1 cellular context compared by ENCODE assay signal in the genomic region with DNA sequence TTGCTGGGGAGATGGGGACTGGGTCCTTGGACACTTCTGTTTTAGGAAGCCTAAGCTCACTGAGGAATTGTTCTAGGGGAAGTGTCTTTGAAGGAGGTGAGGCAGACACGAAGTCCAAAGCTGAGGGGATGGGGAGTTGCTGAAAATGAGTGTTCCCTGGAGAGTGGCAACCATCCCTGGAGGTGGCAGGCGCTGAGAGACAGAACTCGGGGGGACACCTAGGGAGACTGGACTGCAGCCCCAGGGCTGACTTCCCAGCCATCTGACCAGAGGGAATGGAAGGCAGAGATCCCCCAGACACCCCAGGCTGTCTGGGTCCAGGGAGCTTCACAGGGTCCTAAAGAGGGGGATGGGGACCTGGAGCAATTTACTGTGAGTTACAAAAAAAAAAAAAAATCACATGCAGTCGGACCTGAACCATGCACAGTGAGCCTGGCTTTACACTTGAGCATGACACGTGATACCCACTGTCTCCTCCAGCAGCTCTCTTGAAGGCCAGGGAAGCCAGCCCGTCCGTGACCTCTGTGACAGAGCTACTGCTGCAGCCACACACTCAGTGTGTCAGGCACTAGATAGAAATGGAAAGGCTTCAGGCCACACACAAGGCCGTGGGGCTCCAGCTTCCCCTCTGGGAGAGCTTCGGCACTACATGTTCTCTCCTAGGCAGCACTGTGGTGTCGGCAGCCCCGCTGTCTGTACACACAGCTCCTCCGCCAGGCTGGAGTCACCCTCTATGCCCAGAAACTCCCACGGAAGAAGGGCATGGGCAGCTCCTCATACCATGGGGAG.
TF ChIP-seq lines count a peak whose summit lies in the region.

No MANE protein-coding gene starts in this region.

TF ChIP-seq in HepG2, 621 proteins besides CTCF, POLR2A, EP300 and RAD21 (continued from another document):
- TF ChIP-seq, protein P1, sequence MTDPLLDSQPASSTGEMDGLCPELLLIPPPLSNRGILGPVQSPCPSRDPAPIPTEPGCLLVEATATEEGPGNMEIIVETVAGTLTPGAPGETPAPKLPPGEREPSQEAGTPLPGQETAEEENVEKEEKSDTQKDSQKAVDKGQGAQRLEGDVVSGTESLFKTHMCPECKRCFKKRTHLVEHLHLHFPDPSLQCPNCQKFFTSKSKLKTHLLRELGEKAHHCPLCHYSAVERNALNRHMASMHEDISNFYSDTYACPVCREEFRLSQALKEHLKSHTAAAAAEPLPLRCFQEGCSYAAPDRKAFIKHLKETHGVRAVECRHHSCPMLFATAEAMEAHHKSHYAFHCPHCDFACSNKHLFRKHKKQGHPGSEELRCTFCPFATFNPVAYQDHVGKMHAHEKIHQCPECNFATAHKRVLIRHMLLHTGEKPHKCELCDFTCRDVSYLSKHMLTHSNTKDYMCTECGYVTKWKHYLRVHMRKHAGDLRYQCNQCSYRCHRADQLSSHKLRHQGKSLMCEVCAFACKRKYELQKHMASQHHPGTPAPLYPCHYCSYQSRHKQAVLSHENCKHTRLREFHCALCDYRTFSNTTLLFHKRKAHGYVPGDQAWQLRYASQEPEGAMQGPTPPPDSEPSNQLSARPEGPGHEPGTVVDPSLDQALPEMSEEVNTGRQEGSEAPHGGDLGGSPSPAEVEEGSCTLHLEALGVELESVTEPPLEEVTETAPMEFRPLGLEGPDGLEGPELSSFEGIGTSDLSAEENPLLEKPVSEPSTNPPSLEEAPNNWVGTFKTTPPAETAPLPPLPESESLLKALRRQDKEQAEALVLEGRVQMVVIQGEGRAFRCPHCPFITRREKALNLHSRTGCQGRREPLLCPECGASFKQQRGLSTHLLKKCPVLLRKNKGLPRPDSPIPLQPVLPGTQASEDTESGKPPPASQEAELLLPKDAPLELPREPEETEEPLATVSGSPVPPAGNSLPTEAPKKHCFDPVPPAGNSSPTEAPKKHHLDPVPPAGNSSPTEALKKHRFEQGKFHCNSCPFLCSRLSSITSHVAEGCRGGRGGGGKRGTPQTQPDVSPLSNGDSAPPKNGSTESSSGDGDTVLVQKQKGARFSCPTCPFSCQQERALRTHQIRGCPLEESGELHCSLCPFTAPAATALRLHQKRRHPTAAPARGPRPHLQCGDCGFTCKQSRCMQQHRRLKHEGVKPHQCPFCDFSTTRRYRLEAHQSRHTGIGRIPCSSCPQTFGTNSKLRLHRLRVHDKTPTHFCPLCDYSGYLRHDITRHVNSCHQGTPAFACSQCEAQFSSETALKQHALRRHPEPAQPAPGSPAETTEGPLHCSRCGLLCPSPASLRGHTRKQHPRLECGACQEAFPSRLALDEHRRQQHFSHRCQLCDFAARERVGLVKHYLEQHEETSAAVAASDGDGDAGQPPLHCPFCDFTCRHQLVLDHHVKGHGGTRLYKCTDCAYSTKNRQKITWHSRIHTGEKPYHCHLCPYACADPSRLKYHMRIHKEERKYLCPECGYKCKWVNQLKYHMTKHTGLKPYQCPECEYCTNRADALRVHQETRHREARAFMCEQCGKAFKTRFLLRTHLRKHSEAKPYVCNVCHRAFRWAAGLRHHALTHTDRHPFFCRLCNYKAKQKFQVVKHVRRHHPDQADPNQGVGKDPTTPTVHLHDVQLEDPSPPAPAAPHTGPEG (CRISPR knock-in tag; IDR thresholded peaks at IDR 0.05) = no peak
- TF ChIP-seq ZNF225 (CRISPR knock-in tag; IDR thresholded peaks at IDR 0.05) = no peak
- no peak for TF ChIP-seq ZNF446 (CRISPR knock-in tag; IDR thresholded peaks at IDR 0.05)
- TF ChIP-seq JUND (CRISPR knock-in tag; IDR thresholded peaks at IDR 0.05) = no peak
- TF ChIP-seq ZNF136 (CRISPR knock-in tag; IDR thresholded peaks at IDR 0.05; ENCODE audit: low read depth) = no peak
- TF ChIP-seq, protein P2, sequence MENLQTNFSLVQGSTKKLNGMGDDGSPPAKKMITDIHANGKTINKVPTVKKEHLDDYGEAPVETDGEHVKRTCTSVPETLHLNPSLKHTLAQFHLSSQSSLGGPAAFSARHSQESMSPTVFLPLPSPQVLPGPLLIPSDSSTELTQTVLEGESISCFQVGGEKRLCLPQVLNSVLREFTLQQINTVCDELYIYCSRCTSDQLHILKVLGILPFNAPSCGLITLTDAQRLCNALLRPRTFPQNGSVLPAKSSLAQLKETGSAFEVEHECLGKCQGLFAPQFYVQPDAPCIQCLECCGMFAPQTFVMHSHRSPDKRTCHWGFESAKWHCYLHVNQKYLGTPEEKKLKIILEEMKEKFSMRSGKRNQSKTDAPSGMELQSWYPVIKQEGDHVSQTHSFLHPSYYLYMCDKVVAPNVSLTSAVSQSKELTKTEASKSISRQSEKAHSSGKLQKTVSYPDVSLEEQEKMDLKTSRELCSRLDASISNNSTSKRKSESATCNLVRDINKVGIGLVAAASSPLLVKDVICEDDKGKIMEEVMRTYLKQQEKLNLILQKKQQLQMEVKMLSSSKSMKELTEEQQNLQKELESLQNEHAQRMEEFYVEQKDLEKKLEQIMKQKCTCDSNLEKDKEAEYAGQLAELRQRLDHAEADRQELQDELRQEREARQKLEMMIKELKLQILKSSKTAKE (CRISPR knock-in tag; IDR thresholded peaks at IDR 0.05; ENCODE audit: borderline replicate concordance) = no peak
- TF ChIP-seq, protein P3, sequence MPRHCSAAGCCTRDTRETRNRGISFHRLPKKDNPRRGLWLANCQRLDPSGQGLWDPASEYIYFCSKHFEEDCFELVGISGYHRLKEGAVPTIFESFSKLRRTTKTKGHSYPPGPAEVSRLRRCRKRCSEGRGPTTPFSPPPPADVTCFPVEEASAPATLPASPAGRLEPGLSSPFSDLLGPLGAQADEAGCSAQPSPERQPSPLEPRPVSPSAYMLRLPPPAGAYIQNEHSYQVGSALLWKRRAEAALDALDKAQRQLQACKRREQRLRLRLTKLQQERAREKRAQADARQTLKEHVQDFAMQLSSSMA (CRISPR knock-in tag; IDR thresholded peaks at IDR 0.05) = no peak
- TF ChIP-seq ZNF780A (CRISPR knock-in tag; IDR thresholded peaks at IDR 0.05) = no peak
- TF ChIP-seq, protein P4, sequence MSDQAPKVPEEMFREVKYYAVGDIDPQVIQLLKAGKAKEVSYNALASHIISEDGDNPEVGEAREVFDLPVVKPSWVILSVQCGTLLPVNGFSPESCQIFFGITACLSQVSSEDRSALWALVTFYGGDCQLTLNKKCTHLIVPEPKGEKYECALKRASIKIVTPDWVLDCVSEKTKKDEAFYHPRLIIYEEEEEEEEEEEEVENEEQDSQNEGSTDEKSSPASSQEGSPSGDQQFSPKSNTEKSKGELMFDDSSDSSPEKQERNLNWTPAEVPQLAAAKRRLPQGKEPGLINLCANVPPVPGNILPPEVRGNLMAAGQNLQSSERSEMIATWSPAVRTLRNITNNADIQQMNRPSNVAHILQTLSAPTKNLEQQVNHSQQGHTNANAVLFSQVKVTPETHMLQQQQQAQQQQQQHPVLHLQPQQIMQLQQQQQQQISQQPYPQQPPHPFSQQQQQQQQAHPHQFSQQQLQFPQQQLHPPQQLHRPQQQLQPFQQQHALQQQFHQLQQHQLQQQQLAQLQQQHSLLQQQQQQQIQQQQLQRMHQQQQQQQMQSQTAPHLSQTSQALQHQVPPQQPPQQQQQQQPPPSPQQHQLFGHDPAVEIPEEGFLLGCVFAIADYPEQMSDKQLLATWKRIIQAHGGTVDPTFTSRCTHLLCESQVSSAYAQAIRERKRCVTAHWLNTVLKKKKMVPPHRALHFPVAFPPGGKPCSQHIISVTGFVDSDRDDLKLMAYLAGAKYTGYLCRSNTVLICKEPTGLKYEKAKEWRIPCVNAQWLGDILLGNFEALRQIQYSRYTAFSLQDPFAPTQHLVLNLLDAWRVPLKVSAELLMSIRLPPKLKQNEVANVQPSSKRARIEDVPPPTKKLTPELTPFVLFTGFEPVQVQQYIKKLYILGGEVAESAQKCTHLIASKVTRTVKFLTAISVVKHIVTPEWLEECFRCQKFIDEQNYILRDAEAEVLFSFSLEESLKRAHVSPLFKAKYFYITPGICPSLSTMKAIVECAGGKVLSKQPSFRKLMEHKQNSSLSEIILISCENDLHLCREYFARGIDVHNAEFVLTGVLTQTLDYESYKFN (CRISPR knock-in tag; conservative IDR thresholded peaks at IDR 0.05) = no peak
- TF ChIP-seq, protein P5, sequence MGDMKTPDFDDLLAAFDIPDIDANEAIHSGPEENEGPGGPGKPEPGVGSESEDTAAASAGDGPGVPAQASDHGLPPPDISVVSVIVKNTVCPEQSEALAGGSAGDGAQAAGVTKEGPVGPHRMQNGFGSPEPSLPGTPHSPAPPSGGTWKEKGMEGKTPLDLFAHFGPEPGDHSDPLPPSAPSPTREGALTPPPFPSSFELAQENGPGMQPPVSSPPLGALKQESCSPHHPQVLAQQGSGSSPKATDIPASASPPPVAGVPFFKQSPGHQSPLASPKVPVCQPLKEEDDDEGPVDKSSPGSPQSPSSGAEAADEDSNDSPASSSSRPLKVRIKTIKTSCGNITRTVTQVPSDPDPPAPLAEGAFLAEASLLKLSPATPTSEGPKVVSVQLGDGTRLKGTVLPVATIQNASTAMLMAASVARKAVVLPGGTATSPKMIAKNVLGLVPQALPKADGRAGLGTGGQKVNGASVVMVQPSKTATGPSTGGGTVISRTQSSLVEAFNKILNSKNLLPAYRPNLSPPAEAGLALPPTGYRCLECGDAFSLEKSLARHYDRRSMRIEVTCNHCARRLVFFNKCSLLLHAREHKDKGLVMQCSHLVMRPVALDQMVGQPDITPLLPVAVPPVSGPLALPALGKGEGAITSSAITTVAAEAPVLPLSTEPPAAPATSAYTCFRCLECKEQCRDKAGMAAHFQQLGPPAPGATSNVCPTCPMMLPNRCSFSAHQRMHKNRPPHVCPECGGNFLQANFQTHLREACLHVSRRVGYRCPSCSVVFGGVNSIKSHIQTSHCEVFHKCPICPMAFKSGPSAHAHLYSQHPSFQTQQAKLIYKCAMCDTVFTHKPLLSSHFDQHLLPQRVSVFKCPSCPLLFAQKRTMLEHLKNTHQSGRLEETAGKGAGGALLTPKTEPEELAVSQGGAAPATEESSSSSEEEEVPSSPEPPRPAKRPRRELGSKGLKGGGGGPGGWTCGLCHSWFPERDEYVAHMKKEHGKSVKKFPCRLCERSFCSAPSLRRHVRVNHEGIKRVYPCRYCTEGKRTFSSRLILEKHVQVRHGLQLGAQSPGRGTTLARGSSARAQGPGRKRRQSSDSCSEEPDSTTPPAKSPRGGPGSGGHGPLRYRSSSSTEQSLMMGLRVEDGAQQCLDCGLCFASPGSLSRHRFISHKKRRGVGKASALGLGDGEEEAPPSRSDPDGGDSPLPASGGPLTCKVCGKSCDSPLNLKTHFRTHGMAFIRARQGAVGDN (CRISPR knock-in tag; IDR thresholded peaks at IDR 0.05) = no peak
- no peak for TF ChIP-seq FOXK2 (IDR thresholded peaks at IDR 0.05)
- no peak for TF ChIP-seq TGIF2 (CRISPR knock-in tag; IDR thresholded peaks at IDR 0.05)
- TF ChIP-seq, protein P6, sequence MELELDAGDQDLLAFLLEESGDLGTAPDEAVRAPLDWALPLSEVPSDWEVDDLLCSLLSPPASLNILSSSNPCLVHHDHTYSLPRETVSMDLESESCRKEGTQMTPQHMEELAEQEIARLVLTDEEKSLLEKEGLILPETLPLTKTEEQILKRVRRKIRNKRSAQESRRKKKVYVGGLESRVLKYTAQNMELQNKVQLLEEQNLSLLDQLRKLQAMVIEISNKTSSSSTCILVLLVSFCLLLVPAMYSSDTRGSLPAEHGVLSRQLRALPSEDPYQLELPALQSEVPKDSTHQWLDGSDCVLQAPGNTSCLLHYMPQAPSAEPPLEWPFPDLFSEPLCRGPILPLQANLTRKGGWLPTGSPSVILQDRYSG (CRISPR knock-in tag; IDR thresholded peaks at IDR 0.05) = no peak
- TF ChIP-seq, protein P7, sequence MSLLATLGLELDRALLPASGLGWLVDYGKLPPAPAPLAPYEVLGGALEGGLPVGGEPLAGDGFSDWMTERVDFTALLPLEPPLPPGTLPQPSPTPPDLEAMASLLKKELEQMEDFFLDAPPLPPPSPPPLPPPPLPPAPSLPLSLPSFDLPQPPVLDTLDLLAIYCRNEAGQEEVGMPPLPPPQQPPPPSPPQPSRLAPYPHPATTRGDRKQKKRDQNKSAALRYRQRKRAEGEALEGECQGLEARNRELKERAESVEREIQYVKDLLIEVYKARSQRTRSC (CRISPR knock-in tag; IDR thresholded peaks at IDR 0.05; ENCODE audit: low read depth) = no peak
- TF ChIP-seq PITX1 (CRISPR knock-in tag; IDR thresholded peaks at IDR 0.05) = no peak
